Comparison of ENCODE assay signal across 17 cellular contexts in the genomic region with DNA sequence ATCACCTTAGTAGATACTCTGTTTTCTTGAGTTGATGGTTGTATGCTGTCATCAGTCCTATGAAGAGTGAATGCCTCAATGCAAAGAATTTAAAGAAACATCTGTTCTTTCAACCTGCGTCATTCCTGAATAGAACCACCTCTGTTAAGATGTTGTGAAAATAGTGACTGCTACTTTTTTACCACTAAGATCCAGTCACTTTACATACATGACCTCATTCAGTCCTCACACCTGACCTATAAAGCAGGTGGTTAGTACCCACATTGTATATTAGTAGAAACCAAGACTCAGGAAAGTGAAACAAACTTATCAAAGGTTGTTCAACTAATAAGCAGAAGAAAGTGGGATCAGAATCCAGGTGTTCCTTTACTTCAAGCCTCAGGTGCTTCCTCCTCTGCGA.
A peak's percentile ranks its signal among the peaks of the same experiment; 100 is the strongest.
DNase-seq lines count a peak whose midpoint lies in the region; ATAC-seq, FAIRE-seq and TF ChIP-seq lines count a peak whose summit lies in the region.
"Had no signal": no experiment of that assay in that cellular context is flagged by ENCODE, and none has a peak within 500 bp of the region (broad histone marks: within the 10 kb centered on the region; RNA-seq: fewer than 3 reads in every experiment).

No MANE protein-coding gene starts in this region.

- no peaks in the 10 kb centered on the region for H4K20me1 ChIP-seq in keratinocyte (ENCODE audit: control insufficient read depth, extremely low read depth, insufficient read depth, low read length)
- H4K20me1 ChIP-seq: BLaER1 treated with 17β-estradiol and CSF1 and Interleukin-3, amounts not matched to agents 10 nM and 100 nM had no signal

- intact Hi-C loops in left lung (cut with DNase I): no loop called here

- H3K27me3 ChIP-seq in keratinocyte (ENCODE audit: control insufficient read depth, extremely low read depth, insufficient read depth, low read length) (no peaks in the 10 kb centered on the region), left lung (no peaks in the 10 kb centered on the region)
- H3K27me3 ChIP-seq: BLaER1 treated with 17β-estradiol and CSF1 and Interleukin-3, amounts not matched to agents 10 nM and 100 nM; right lobe of liver; suprapubic skin had no signal

- TF ChIP-seq CTCF in keratinocyte (optimal IDR thresholded peaks at IDR 0.05 in 1 of 3, IDR thresholded peaks at IDR 0.05 in 1 of 3, conservative IDR thresholded peaks at IDR 0.05 in 1 of 3; ENCODE audit: extremely low read depth in 1 of 3, insufficient read depth in 2 of 3, low read length in 3 of 3): no peak
- TF ChIP-seq CTCF in left lung (IDR thresholded peaks at IDR 0.05): no peak

- H3K36me3 ChIP-seq in keratinocyte (ENCODE audit: control insufficient read depth in 2 of 2, extremely low read depth in 1 of 2, insufficient read depth in 2 of 2, low read length in 2 of 2) (peaks cover 9 to 11% of the 10 kb centered on the region in 2 experiments), left lung (no peaks in the 10 kb centered on the region)
- H3K36me3 ChIP-seq: BLaER1 treated with 17β-estradiol and CSF1 and Interleukin-3, amounts not matched to agents 10 nM and 100 nM; right lobe of liver had no signal

- peak overlapping the region; percentile 58 for H3K27ac ChIP-seq in keratinocyte (ENCODE audit: control insufficient read depth, insufficient read depth, low read length)
- no peak overlapping the region for H3K27ac ChIP-seq in left lung
- H3K27ac ChIP-seq: BLaER1 treated with 17β-estradiol and CSF1 and Interleukin-3, amounts not matched to agents 10 nM and 100 nM; right lobe of liver; suprapubic skin had no signal

- FAIRE-seq in GM19239 (lab: Jason Lieb, UNC) (peak; percentile 65), keratinocyte (lab: Jason Lieb, UNC) (no peak)

- H3K9me1 ChIP-seq in keratinocyte (ENCODE audit: control insufficient read depth, extremely low read depth, insufficient read depth, low read length): no peaks in the 10 kb centered on the region

- H2AFZ ChIP-seq in keratinocyte (ENCODE audit: control insufficient read depth, low read length): no peak overlapping the region

- no peak overlapping the region for H3K4me3 ChIP-seq in keratinocyte (ENCODE audit: control insufficient read depth in 2 of 3, extremely low read depth in 1 of 3, insufficient read depth in 2 of 3, low read depth in 1 of 3, low read length in 3 of 3)
- H3K4me3 ChIP-seq in left lung: no peak overlapping the region
- H3K4me3 ChIP-seq: BLaER1 treated with 17β-estradiol and CSF1 and Interleukin-3, amounts not matched to agents 10 nM and 100 nM; right lobe of liver; suprapubic skin had no signal

- peaks cover 17% of the 10 kb centered on the region for H3K4me1 ChIP-seq in keratinocyte (ENCODE audit: control insufficient read depth, extremely low read depth, insufficient read depth, low read length)
- H3K4me1 ChIP-seq in left lung: peaks cover 0 to 5% of the 10 kb centered on the region in 2 donors
- H3K4me1 ChIP-seq: right lobe of liver, suprapubic skin had no signal

- dilution Hi-C loops in keratinocyte (cut with MboI; ENCODE audit: extremely low pct_ligation_motif_present, low sequenced_read_pairs): no loop called here

- no peak for DNase-seq in GM19239 (ENCODE audit: insufficient read length, low spot score)
- no peak for DNase-seq in keratinocyte (ENCODE audit: low read depth, low spot score)
- DNase-seq in activated CD4-positive, alpha-beta T cell treated with anti-CD3 and anti-CD28 coated beads for 4 hours: no peak
- DNase-seq in NK-92 (lab: John Stamatoyannopoulos, UW; ENCODE audit: unreplicated experiment): no peak
- no peak for DNase-seq in left lung
- DNase-seq in DMS53 treated with DMSO at 0.1 percent for 48 hours (lab: John Stamatoyannopoulos, UW; ENCODE audit: unreplicated experiment): no peak
- DNase-seq: activated naive CD4-positive, alpha-beta T cell treated with Interleukin-2 at 50 U/mL for 16 hours; glutamatergic neuron; natural killer cell; NCI-H146; NCI-H526; right lobe of liver; SHP77 treated with DMSO at 0.1 percent for 48 hours had no signal

- H3K9me3 ChIP-seq in keratinocyte (ENCODE audit: control insufficient read depth, low read depth, low read length): no peaks in the 10 kb centered on the region
- H3K9me3 ChIP-seq in left lung: no peaks in the 10 kb centered on the region
- H3K9me3 ChIP-seq: right lobe of liver, suprapubic skin had no signal

- peak; percentile 83 for ATAC-seq in HG02571 (IDR thresholded peaks at IDR 0.05; ENCODE audit: unreplicated experiment)
- ATAC-seq in HG03159 (IDR thresholded peaks at IDR 0.05; ENCODE audit: unreplicated experiment): peak; percentile 79
- ATAC-seq in left lung: no peak
- ATAC-seq: natural killer cell, right lobe of liver had no signal

- no peak overlapping the region for H3K9ac ChIP-seq in keratinocyte (ENCODE audit: control insufficient read depth, extremely low read depth, insufficient read depth, low read length)
- H3K9ac ChIP-seq: BLaER1 treated with 17β-estradiol and CSF1 and Interleukin-3, amounts not matched to agents 10 nM and 100 nM had no signal

- no peak overlapping the region for H3K4me2 ChIP-seq in keratinocyte (ENCODE audit: control insufficient read depth, extremely low read depth, insufficient read depth, low read depth, low read length)

- H3K79me2 ChIP-seq in keratinocyte (ENCODE audit: control insufficient read depth, insufficient read depth, low read length): no peaks in the 10 kb centered on the region
